Comparison of ENCODE assay signal across 39 cellular contexts in the genomic region with DNA sequence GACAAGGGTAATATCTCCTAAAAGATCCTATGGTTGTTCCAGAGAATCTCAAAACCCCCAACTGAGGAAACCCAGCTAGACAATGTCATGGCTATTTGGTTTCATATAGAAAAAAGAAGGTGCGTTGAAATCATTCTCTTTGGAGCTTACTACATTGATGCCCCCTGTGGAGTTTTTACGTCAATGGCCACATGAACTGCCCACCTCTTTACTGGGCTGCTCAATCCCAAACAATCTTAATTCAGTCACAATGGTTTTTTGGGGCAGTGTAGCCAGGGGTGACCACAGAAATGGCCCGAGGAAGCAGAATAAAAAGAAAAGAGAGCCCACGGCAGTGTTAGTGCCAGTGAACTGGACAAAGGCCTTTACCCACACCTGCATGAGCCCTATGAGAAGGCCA. TPM values are rescaled to one million over a fixed set of nuclear protein-coding genes. Genes with fewer than 3 reads are reported as not detected.
"Had no signal": no experiment of that assay in that cellular context is flagged by ENCODE, and none has a peak within 500 bp of the region (broad histone marks: within the 10 kb centered on the region; RNA-seq: fewer than 3 reads in every experiment).

No MANE protein-coding gene starts in this region.

- H3K4me3 ChIP-seq: MG63 had no signal

- H3K27me3 ChIP-seq: MG63 had no signal

- H3K36me3 ChIP-seq: MG63 had no signal

- DNase-seq: Karpas-422, Kasumi-1, MG63, MM.1S, MV-4-11, NCI-H1048, NCI-H1092, NCI-H1092 treated with DMSO at 0.1 percent for 48 hours, NCI-H1105, NCI-H1105 treated with DMSO at 0.1 percent for 48 hours, NCI-H1417, NCI-H1417 treated with DMSO at 0.1 percent for 48 hours, NCI-H1436, NCI-H1436 treated with DMSO at 0.1 percent for 48 hours, NCI-H146, NCI-H1694, NCI-H1694 treated with DMSO at 0.1 percent for 48 hours, NCI-H187, NCI-H187 treated with DMSO at 0.1 percent for 48 hours, NCI-H1930, NCI-H2029, NCI-H2029 treated with DMSO at 0.1 percent for 48 hours, NCI-H2081, NCI-H2081 treated with DMSO at 0.1 percent for 48 hours, NCI-H2107, NCI-H2171, NCI-H2171 treated with DMSO at 0.1 percent for 48 hours, NCI-H2227 treated with DMSO at 0.1 percent for 48 hours, NCI-H226, NCI-H345, NCI-H446, NCI-H446 treated with DMSO at 0.1 percent for 48 hours, NCI-H510A, NCI-H510A treated with DMSO at 0.1 percent for 48 hours, NCI-H524 had no signal

- H3K9me3 ChIP-seq: MG63 had no signal

RNA-seq across cellular contexts. Expression of a gene that starts 7.8 kb away (rescaled TPM):
- total RNA-seq: MCF 10A, NCI-H460 had no signal

RNA-seq across cellular contexts. Expression of a gene that starts 19.1 kb away (rescaled TPM):
- total RNA-seq: LHCN-M2, M059J, MCF 10A, NCI-H460 had no signal

RNA-seq across cellular contexts. Expression of a gene that starts 26.8 kb away (rescaled TPM):
- total RNA-seq: LHCN-M2, M059J, MCF 10A, NCI-H460 had no signal
